In genomic region chr9:16828335-16829281, GRCh38 we compare ENCODE assay signal across 8 cellular contexts. TPM values are rescaled to one million over a fixed set of nuclear protein-coding genes. Genes with fewer than 3 reads are reported as not detected.
DNase-seq lines count a peak whose midpoint lies in the region; ATAC-seq and TF ChIP-seq lines count a peak whose summit lies in the region.

No MANE protein-coding gene starts in this region.

- peaks cover 2 to 4% of the 10 kb centered on the region in 2 donors for H3K9me3 Mint-ChIP-seq in stimulated activated naive B cell treated with anti-CD40 and anti-IgM and Interleukin-4, amounts not matched to agents 10 μg/mL and 1 μg/mL and 100 μg/mL, for 72 hours
- H3K9me3 Mint-ChIP-seq in activated naive CD8-positive, alpha-beta T cell treated with anti-CD3 and anti-CD28 coated beads for 36 hours = peaks cover 3% of the 10 kb centered on the region

- in situ Hi-C loops in astrocyte of the cerebellum (cut with HindIII; ENCODE audit: low sequenced_read_pairs) = no loop called here

- H2AFZ ChIP-seq in hepatocyte = peak overlapping the region; percentile 47

- TF ChIP-seq CTCF in astrocyte of the cerebellum (IDR thresholded peaks at IDR 0.05; ENCODE audit: low read depth, low read length, missing control alignments) = no peak
- TF ChIP-seq CTCF in hepatocyte (IDR thresholded peaks at IDR 0.05; ENCODE audit: poor library complexity) = no peak

- peak overlapping the region; percentile 84 for H3K27ac ChIP-seq in hepatocyte

- peak overlapping the region; percentile 80 for H3K4me2 ChIP-seq in hepatocyte

- H3K4me3 Mint-ChIP-seq in stimulated activated naive B cell treated with anti-CD40 and anti-IgM and Interleukin-4, amounts not matched to agents 10 μg/mL and 1 μg/mL and 100 μg/mL, for 72 hours = no peak overlapping the region
- H3K4me3 Mint-ChIP-seq in activated naive CD8-positive, alpha-beta T cell treated with anti-CD3 and anti-CD28 coated beads for 36 hours = no peak overlapping the region

- no peaks in the 10 kb centered on the region for H3K27me3 ChIP-seq in hepatocyte

- H3K9me3 ChIP-seq in hepatocyte (ENCODE audit: low read depth) = no peaks in the 10 kb centered on the region

- no peaks in the 10 kb centered on the region for H3K36me3 Mint-ChIP-seq in stimulated activated naive B cell treated with anti-CD40 and anti-IgM and Interleukin-4, amounts not matched to agents 10 μg/mL and 1 μg/mL and 100 μg/mL, for 72 hours
- no peaks in the 10 kb centered on the region for H3K36me3 Mint-ChIP-seq in activated naive CD8-positive, alpha-beta T cell treated with anti-CD3 and anti-CD28 coated beads for 36 hours

- H3K27ac Mint-ChIP-seq in stimulated activated naive B cell treated with anti-CD40 and anti-IgM and Interleukin-4, amounts not matched to agents 10 μg/mL and 1 μg/mL and 100 μg/mL, for 72 hours = no peak overlapping the region
- H3K27ac Mint-ChIP-seq in activated naive CD8-positive, alpha-beta T cell treated with anti-CD3 and anti-CD28 coated beads for 36 hours = no peak overlapping the region

- H3K36me3 ChIP-seq in hepatocyte (replicated peaks; ENCODE audit: insufficient read depth, low read depth) = no peaks in the 10 kb centered on the region

- DNase-seq in GM03348 (ENCODE audit: low spot score) = peak; percentile 71
- no peak for DNase-seq in astrocyte of the cerebellum (ENCODE audit: low read depth)
- DNase-seq in hepatocyte (ENCODE audit: low spot score) = peak; percentile 67
- peak; percentile 70 for DNase-seq in retina
- no peak for DNase-seq in NCI-H345 (lab: John Stamatoyannopoulos, UW)
- no peak for DNase-seq in stimulated activated naive B cell treated with anti-CD40 and anti-IgM and Interleukin-4, amounts not matched to agents 10 μg/mL and 1 μg/mL and 100 μg/mL, for 72 hours
- no peak for DNase-seq in activated naive CD8-positive, alpha-beta T cell treated with anti-CD3 and anti-CD28 coated beads for 36 hours

- no peaks in the 10 kb centered on the region for H3K9me2 ChIP-seq in hepatocyte (replicated peaks; ENCODE audit: insufficient read depth)

- ATAC-seq in stimulated activated naive B cell treated with anti-CD40 and anti-IgM and Interleukin-4, amounts not matched to agents 10 μg/mL and 1 μg/mL and 100 μg/mL, for 72 hours (replicated peaks) = no peak
- no peak for ATAC-seq in GM21423 (IDR thresholded peaks at IDR 0.05; ENCODE audit: unreplicated experiment)

- H3K4me3 ChIP-seq in astrocyte of the cerebellum (ENCODE audit: low read depth, low read length) = peak overlapping the region; percentile 16
- H3K4me3 ChIP-seq in hepatocyte = no peak overlapping the region

- no peaks in the 10 kb centered on the region for H4K20me1 ChIP-seq in hepatocyte (ENCODE audit: insufficient read depth, poor library complexity, severe bottlenecking)

- H3K27me3 Mint-ChIP-seq in stimulated activated naive B cell treated with anti-CD40 and anti-IgM and Interleukin-4, amounts not matched to agents 10 μg/mL and 1 μg/mL and 100 μg/mL, for 72 hours = peaks cover 14 to 25% of the 10 kb centered on the region in 2 donors
- H3K27me3 Mint-ChIP-seq in activated naive CD8-positive, alpha-beta T cell treated with anti-CD3 and anti-CD28 coated beads for 36 hours = peaks cover 20% of the 10 kb centered on the region

- no peaks in the 10 kb centered on the region for H3K4me1 Mint-ChIP-seq in stimulated activated naive B cell treated with anti-CD40 and anti-IgM and Interleukin-4, amounts not matched to agents 10 μg/mL and 1 μg/mL and 100 μg/mL, for 72 hours
- no peaks in the 10 kb centered on the region for H3K4me1 Mint-ChIP-seq in activated naive CD8-positive, alpha-beta T cell treated with anti-CD3 and anti-CD28 coated beads for 36 hours

- H3K79me2 ChIP-seq in hepatocyte = peaks cover 36% of the 10 kb centered on the region

- WGBS in hepatocyte (ENCODE audit: low lambda C conversion rate, missing lambda C conversion rate) = 7% methylated on average over 23 of the region's 30 CpGs

- H3K4me1 ChIP-seq in hepatocyte (ENCODE audit: insufficient read depth) = peaks cover 48% of the 10 kb centered on the region

RNA-seq across cellular contexts. Expression of gene BNC2, which starts 41.9 kb away (rescaled TPM):
- total RNA-seq in hepatocyte = 16.5 and 20.7 TPM in 2 replicates
- polyA plus RNA-seq in hepatocyte = 19.3 and 25.3 TPM in 2 replicates
- total RNA-seq in activated naive CD8-positive, alpha-beta T cell treated with anti-CD3 and anti-CD28 coated beads for 36 hours = not detected

Comparison
In these comparisons a context has a peak if more than half of its experiments do, and no peak if none do; other contexts are left out.
1. DNase-seq: peak in GM03348 (single experiment), hepatocyte (single experiment) and retina (single experiment); none in astrocyte of the cerebellum (single experiment), NCI-H345 (single experiment), stimulated activated naive B cell treated with anti-CD40 and anti-IgM and Interleukin-4, amounts not matched to agents 10 μg/mL and 1 μg/mL and 100 μg/mL, for 72 hours (single experiment) and activated naive CD8-positive, alpha-beta T cell treated with anti-CD3 and anti-CD28 coated beads for 36 hours (single experiment).
2. RNA of gene BNC2, which starts 41.9 kb away (total RNA-seq): 16.5 to 20.7 TPM in hepatocyte; not detected in activated naive CD8-positive, alpha-beta T cell treated with anti-CD3 and anti-CD28 coated beads for 36 hours; every median in the first group is over 10 times any median in the second.